In the genomic region with DNA sequence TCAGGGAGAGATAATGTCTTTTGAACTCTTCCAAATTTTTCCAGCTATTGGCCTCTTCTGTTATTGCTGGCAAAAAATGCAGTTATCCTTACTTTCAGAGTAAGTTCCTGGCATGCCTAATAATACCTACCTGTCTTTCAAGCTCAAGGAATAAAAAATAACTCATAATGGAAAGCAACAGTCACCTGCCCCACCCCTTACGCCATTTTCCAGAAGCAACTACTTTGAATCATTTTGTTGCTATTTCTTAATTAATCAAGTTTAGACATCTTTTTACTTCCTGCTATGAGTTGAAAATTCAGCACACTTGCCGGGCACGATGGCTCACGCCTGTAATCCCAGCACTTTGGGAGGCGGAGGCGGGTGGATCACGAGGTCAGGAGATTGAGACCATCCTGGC, we compare ENCODE assay signal across 8 cellular contexts.
"Had no signal": no experiment of that assay in that cellular context is flagged by ENCODE, and none has a peak within 500 bp of the region (broad histone marks: within the 10 kb centered on the region; RNA-seq: fewer than 3 reads in every experiment).

No MANE protein-coding gene starts in this region.

- H3K4me3 ChIP-seq: GM23338 had no signal

- DNase-seq: H9, HCEC 1CT, KBM-7 had no signal

- H3K27ac ChIP-seq: HL-60 had no signal

- FAIRE-seq: H1, H54, HepG2 had no signal

- ATAC-seq: GM23338, HepG2 had no signal

- H3K4me2 ChIP-seq: GM23338 had no signal

- H2AFZ ChIP-seq: GM23338 had no signal
